8 cellular contexts compared by ENCODE assay signal in genomic region chr22:24629069-24629468, GRCh38. TPM values are rescaled to one million over a fixed set of nuclear protein-coding genes. Genes with fewer than 3 reads are reported as not detected.
DNase-seq lines count a peak whose midpoint lies in the region; ATAC-seq and TF ChIP-seq lines count a peak whose summit lies in the region.
"Not testable (repeated sequence)": the region's sequence is repeated elsewhere in the genome, so short reads cannot be mapped to it uniquely, and the experiment has no call there.

No MANE protein-coding gene starts in this region.

- not testable (repeated sequence) for H2AFZ ChIP-seq in SK-N-SH (ENCODE audit: low read depth); smooth muscle cell (ENCODE audit: low read depth)

- not testable (repeated sequence) for H3K36me3 ChIP-seq in GM06990 (ENCODE audit: control insufficient read depth, insufficient read depth, low read length); SK-N-SH (replicated peaks in 1 of 2; ENCODE audit: control insufficient read depth in 1 of 2, insufficient read depth in 2 of 2, low read length in 1 of 2); adipocyte (ENCODE audit: control insufficient read depth, insufficient read depth, low read length, severe bottlenecking); right lobe of liver; smooth muscle cell (ENCODE audit: low read depth)

- intact Hi-C loops in right lobe of liver (cut with DNase I) = not testable (repeated sequence)

- WGBS in SK-N-SH (ENCODE audit: low lambda C conversion rate) = 49% methylated on average over 6 of the region's 11 CpGs
- no CpG with 5 or more reads among the region's 11 CpGs for WGBS in right lobe of liver (ENCODE audit: insufficient coverage, low coverage, low lambda C conversion rate, missing lambda C conversion rate)
- 56% methylated on average over 9 of the region's 11 CpGs for WGBS in smooth muscle cell (ENCODE audit: low lambda C conversion rate)

- DNase-seq in ACHN (peak; percentile 24), adipocyte (ENCODE audit: low read depth) (peak; percentile 5), erythroblast (lab: John Stamatoyannopoulos, UW) (peak; percentile 40 to 46)
- DNase-seq in GM06990 (ENCODE audit: extremely low read depth, insufficient read length); LNCaP clone FGC (ENCODE audit: low read depth); SK-N-SH; right lobe of liver; smooth muscle cell (lab: John Stamatoyannopoulos, UW; ENCODE audit: unreplicated experiment): not testable (repeated sequence)

- CTCF ChIA-PET in SK-N-SH (lab: Yijun Ruan, JAX) = not testable (repeated sequence)

- TF ChIP-seq POLR2A in erythroblast (IDR thresholded peaks at IDR 0.05; ENCODE audit: low read length); right lobe of liver (IDR thresholded peaks at IDR 0.05): not testable (repeated sequence)

- H3K79me2 ChIP-seq in SK-N-SH (ENCODE audit: insufficient read depth); smooth muscle cell (ENCODE audit: low read depth): not testable (repeated sequence)

- H3K4me2 ChIP-seq in SK-N-SH, smooth muscle cell: not testable (repeated sequence)

- not testable (repeated sequence) for H3K9ac ChIP-seq in SK-N-SH; adipocyte (ENCODE audit: low read length); smooth muscle cell (ENCODE audit: low read depth)

- ATAC-seq in right lobe of liver = not testable (repeated sequence)

- H3K27ac ChIP-seq in SK-N-SH (ENCODE audit: low read depth in 2 of 2, low read length in 1 of 2); right lobe of liver; smooth muscle cell (ENCODE audit: low read depth): not testable (repeated sequence)

- H4K20me1 ChIP-seq in SK-N-SH (ENCODE audit: insufficient read depth); smooth muscle cell (ENCODE audit: low read depth): not testable (repeated sequence)

- TF ChIP-seq CTCF in GM06990 (IDR thresholded peaks at IDR 0.05; ENCODE audit: insufficient read depth, low read length, poor library complexity, severe bottlenecking) (peak; percentile 47), LNCaP clone FGC (IDR thresholded peaks at IDR 0.05; ENCODE audit: control insufficient read depth, extremely low read depth, insufficient read depth) (peak; percentile 18; the same call in 1 of the 2 replicates), SK-N-SH (IDR thresholded peaks at IDR 0.05) (peak; percentile 43), right lobe of liver (IDR thresholded peaks at IDR 0.05) (peak; percentile 24 to 42 (median 31)), smooth muscle cell (IDR thresholded peaks at IDR 0.05; ENCODE audit: borderline replicate concordance, insufficient read depth, poor library complexity, severe bottlenecking) (peak; percentile 36)

- H3K4me3 ChIP-seq in GM06990 (replicated peaks; ENCODE audit: low read depth, low read length); LNCaP clone FGC (ENCODE audit: low read depth, low read length); SK-N-SH (ENCODE audit: low read depth in 2 of 2, low read length in 1 of 2); adipocyte (ENCODE audit: low read length); right lobe of liver; smooth muscle cell: not testable (repeated sequence)

- TF ChIP-seq EP300 in SK-N-SH (IDR thresholded peaks at IDR 0.05; ENCODE audit: borderline replicate concordance in 1 of 2, low read depth in 1 of 2, low read length in 1 of 2) = not testable (repeated sequence)

- not testable (repeated sequence) for H3K9me3 ChIP-seq in SK-N-SH; adipocyte (ENCODE audit: control insufficient read depth, low read length); right lobe of liver; smooth muscle cell (replicated peaks; ENCODE audit: low read depth)

- POLR2A ChIA-PET in SK-N-SH (lab: Yijun Ruan, JAX) = not testable (repeated sequence)

- H3K9me2 ChIP-seq in SK-N-SH = not testable (repeated sequence)

- in situ Hi-C loops in ACHN (cut with HindIII; ENCODE audit: low pct_ligation_motif_present, low pct_unique_long_range_greater_than_20kb, low sequenced_read_pairs) = not testable (repeated sequence)

- TF ChIP-seq RAD21 in SK-N-SH (IDR thresholded peaks at IDR 0.05; ENCODE audit: low read length) = peak; percentile 44

- H3K27me3 ChIP-seq in GM06990 (replicated peaks; ENCODE audit: control insufficient read depth, insufficient read depth, low read length); SK-N-SH (ENCODE audit: insufficient read depth); adipocyte (replicated peaks; ENCODE audit: control insufficient read depth, insufficient read depth, low read length); right lobe of liver; smooth muscle cell (ENCODE audit: low read depth): not testable (repeated sequence)

- H3K4me1 ChIP-seq in SK-N-SH (ENCODE audit: control insufficient read depth in 1 of 2, insufficient read depth in 2 of 2, low read depth in 1 of 2, low read length in 1 of 2) = peaks cover 0 to 15% of the 10 kb centered on the region in 2 experiments; a peak in 1 of 4 replicates
- H3K4me1 ChIP-seq in adipocyte (ENCODE audit: control insufficient read depth, insufficient read depth, low read length); right lobe of liver; smooth muscle cell (ENCODE audit: low read depth): not testable (repeated sequence)

- H3F3A ChIP-seq in SK-N-SH (replicated peaks; ENCODE audit: insufficient read depth); smooth muscle cell (ENCODE audit: low read depth): not testable (repeated sequence)

RNA-seq across cellular contexts. Expression of gene GGT1, which starts 26.1 kb away (rescaled TPM):
- 1.6 and 1.8 TPM in 2 replicates for polyA plus RNA-seq in SK-N-SH (2012; rRNA removed)
- polyA plus RNA-seq in SK-N-SH (2012; cell fraction: cytosol; rRNA removed) = 0.45 and 0.63 TPM in 2 replicates
- 7.0 and 9.8 TPM in 2 replicates for polyA plus RNA-seq in SK-N-SH (2012; cell fraction: nucleus; rRNA removed)
- 100 to 1,000 TPM in 5 of 6 experiments, 10 to 100 TPM in 1; 97.6 to 154 (median 140) TPM for total RNA-seq in right lobe of liver
- 24.2 and 28.4 TPM in 2 replicates for total RNA-seq in smooth muscle cell
- polyA plus RNA-seq in smooth muscle cell = 38.1 and 55.5 TPM in 2 replicates

RNA-seq across cellular contexts. Expression of gene LRRC75B, which starts 36.2 kb away (rescaled TPM):
- polyA plus RNA-seq in SK-N-SH (2012; rRNA removed) = 11.0 and 12.3 TPM in 2 replicates
- polyA plus RNA-seq in SK-N-SH (2012; cell fraction: cytosol; rRNA removed) = 3.1 and 5.2 TPM in 2 replicates
- 65.6 and 88.9 TPM in 2 replicates for polyA plus RNA-seq in SK-N-SH (2012; cell fraction: nucleus; rRNA removed)
- 10 to 100 TPM; 11.8 to 28.0 (median 21.5) TPM for total RNA-seq in right lobe of liver
- total RNA-seq in smooth muscle cell = 7.0 and 14.1 TPM in 2 replicates
- polyA plus RNA-seq in smooth muscle cell = 31.8 and 33.5 TPM in 2 replicates
